Comparison of ENCODE assay signal across 1 cellular context in the genomic region with DNA sequence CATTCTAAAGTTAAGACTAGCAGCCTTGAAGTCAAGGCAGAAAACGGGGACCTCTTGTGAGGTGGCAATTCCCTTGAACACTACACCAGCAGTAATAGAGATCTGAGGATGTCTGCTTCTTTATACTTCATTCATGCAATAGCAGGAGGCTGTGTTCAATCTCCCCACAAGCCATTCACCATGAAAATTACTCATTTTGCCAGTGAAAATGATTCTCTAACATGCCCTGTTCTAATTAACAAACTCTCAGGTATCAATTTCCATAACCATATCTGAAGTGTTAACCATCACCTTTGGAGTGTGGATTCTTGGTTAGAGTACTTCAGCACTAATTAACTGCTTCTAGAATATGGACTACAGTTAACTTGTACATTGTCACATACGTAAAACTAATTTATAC.
TF ChIP-seq lines count a peak whose summit lies in the region.

No MANE protein-coding gene starts in this region.

TF ChIP-seq in GM12878, 131 proteins besides CTCF, POLR2A, EP300 and RAD21:
- TF ChIP-seq SUZ12 (IDR thresholded peaks at IDR 0.05; ENCODE audit: unreplicated experiment): no peak
- no peak; the same call in 1 of the 2 replicates for TF ChIP-seq DPF2 (IDR thresholded peaks at IDR 0.05)
- peak; percentile 30; the same call in 1 of the 2 replicates for TF ChIP-seq BCL11A (IDR thresholded peaks at IDR 0.05; ENCODE audit: low read depth, low read length)
- TF ChIP-seq MTA2 (IDR thresholded peaks at IDR 0.05; ENCODE audit: low read depth): peak; percentile 94
- TF ChIP-seq, protein P1, sequence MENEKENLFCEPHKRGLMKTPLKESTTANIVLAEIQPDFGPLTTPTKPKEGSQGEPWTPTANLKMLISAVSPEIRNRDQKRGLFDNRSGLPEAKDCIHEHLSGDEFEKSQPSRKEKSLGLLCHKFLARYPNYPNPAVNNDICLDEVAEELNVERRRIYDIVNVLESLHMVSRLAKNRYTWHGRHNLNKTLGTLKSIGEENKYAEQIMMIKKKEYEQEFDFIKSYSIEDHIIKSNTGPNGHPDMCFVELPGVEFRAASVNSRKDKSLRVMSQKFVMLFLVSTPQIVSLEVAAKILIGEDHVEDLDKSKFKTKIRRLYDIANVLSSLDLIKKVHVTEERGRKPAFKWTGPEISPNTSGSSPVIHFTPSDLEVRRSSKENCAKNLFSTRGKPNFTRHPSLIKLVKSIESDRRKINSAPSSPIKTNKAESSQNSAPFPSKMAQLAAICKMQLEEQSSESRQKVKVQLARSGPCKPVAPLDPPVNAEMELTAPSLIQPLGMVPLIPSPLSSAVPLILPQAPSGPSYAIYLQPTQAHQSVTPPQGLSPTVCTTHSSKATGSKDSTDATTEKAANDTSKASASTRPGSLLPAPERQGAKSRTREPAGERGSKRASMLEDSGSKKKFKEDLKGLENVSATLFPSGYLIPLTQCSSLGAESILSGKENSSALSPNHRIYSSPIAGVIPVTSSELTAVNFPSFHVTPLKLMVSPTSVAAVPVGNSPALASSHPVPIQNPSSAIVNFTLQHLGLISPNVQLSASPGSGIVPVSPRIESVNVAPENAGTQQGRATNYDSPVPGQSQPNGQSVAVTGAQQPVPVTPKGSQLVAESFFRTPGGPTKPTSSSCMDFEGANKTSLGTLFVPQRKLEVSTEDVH (IDR thresholded peaks at IDR 0.05; ENCODE audit: low read depth, partially characterized antibody): no peak
- TF ChIP-seq IKZF2 (IDR thresholded peaks at IDR 0.05): peak; percentile 54 to 70
- no peak for TF ChIP-seq POLR2AphosphoS5 (IDR thresholded peaks at IDR 0.05; ENCODE audit: low read length)
- peak; percentile 25; the same call in 1 of the 2 replicates for TF ChIP-seq IKZF1 (conservative IDR thresholded peaks at IDR 0.05)
